9 cellular contexts compared by ENCODE assay signal in the genomic region with DNA sequence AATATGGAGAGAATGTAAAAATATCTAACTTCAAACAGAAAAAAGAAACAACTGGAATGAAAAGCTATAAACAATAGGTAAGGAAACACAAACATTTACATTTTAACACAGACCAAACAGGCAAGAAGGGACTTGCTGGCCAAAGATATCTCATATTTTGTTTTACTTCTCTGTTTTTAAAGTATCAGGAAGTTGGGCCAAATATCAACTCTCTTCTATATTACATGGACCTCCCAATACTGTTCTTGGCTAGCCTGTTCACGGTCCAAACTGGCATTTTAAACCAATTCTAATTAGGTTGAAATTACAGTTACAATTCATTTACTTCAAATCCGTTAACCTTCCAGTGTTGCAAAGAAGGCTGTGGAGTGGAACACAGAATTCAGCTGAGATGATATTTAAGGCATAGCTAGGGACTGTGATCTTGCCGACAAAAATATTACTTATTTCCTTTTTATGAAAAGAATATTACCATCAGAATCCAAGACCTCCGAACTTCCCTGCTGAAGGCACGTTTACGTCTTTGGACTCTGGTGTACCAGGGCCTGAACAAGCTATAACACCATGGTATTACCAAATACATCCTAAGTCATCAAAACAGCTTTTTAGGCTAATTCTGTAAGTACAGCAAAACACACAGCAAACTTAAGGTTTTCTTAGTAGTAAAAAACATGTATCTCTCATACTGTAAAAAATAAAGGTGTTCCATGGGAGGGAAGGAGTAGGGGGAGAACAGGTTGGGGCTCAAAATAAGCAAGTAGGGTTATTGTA.
DNase-seq lines count a peak whose midpoint lies in the region; ATAC-seq and TF ChIP-seq lines count a peak whose summit lies in the region.
"Had no signal": no experiment of that assay in that cellular context is flagged by ENCODE, and none has a peak within 500 bp of the region (broad histone marks: within the 10 kb centered on the region; RNA-seq: fewer than 3 reads in every experiment).

No MANE protein-coding gene starts in this region.

- H3K36me3 ChIP-seq in mucosa of stomach (ENCODE audit: control insufficient read depth, insufficient read depth, low read length) = no peaks in the 10 kb centered on the region
- H3K36me3 ChIP-seq in H7 (replicated peaks; ENCODE audit: control insufficient read depth, insufficient read depth, low read length) = no peaks in the 10 kb centered on the region

- peak overlapping the region; percentile 94 for H3K9ac ChIP-seq in mucosa of stomach (ENCODE audit: low read length)

- H3K9me3 ChIP-seq in mucosa of stomach (ENCODE audit: control insufficient read depth, low read length) = no peaks in the 10 kb centered on the region

- peak overlapping the region; percentile 73 for H3K4me3 ChIP-seq in astrocyte of the spinal cord (ENCODE audit: low read depth, low read length)
- peak overlapping the region; percentile 43 for H3K4me3 ChIP-seq in mucosa of stomach (ENCODE audit: low read length)
- no peak overlapping the region for H3K4me3 ChIP-seq in H7 (ENCODE audit: insufficient read depth, low read depth, low read length)

- no peak for TF ChIP-seq CTCF in astrocyte of the spinal cord (IDR thresholded peaks at IDR 0.05; ENCODE audit: low read depth, low read length)

- ATAC-seq in GM18907 (IDR thresholded peaks at IDR 0.05; ENCODE audit: unreplicated experiment) (no peak), HG03097 (IDR thresholded peaks at IDR 0.05; ENCODE audit: low FRiP score, unreplicated experiment) (no peak)

- DNase-seq in CD1c-positive myeloid dendritic cell (ENCODE audit: extremely low spot score) = peak; percentile 64
- peak; percentile 39 for DNase-seq in KBM-7
- DNase-seq in astrocyte of the spinal cord (ENCODE audit: low read depth, low spot score) = peak; percentile 47
- no peak for DNase-seq in H7
- DNase-seq in EL = no peak
- DNase-seq: stimulated activated CD4-positive, alpha-beta T cell treated with anti-CD3 and anti-CD28 coated beads, Interleukin-1b, Interleukin-23, amount 100 ng/mL, for 48 hours had no signal

- peaks cover 9% of the 10 kb centered on the region for H3K4me1 ChIP-seq in mucosa of stomach (ENCODE audit: control insufficient read depth, insufficient read depth, low read length)

- in situ Hi-C loops in KBM-7 (cut with MboI; ENCODE audit: low pct_unique_long_range_greater_than_20kb, low sequenced_read_pairs) (no loop called here), astrocyte of the spinal cord (cut with HindIII; ENCODE audit: low sequenced_read_pairs) (no loop called here)

- H3K27me3 ChIP-seq in mucosa of stomach (ENCODE audit: control insufficient read depth, insufficient read depth, low read length) (no peaks in the 10 kb centered on the region), H7 (ENCODE audit: control insufficient read depth, insufficient read depth, low read length) (peaks cover 53% of the 10 kb centered on the region)

Comparison
In these comparisons a context has a peak if more than half of its experiments do, and no peak if none do; other contexts are left out.
1. DNase-seq: peak in CD1c-positive myeloid dendritic cell (single experiment), KBM-7 (single experiment) and astrocyte of the spinal cord (single experiment); none in H7 (single experiment) and EL (single experiment).